ENCODE assay signal across 11 cellular contexts in genomic region chr3:106004137-106004600, GRCh38.
A peak's percentile ranks its signal among the peaks of the same experiment; 100 is the strongest.
DNase-seq lines count a peak whose midpoint lies in the region; ATAC-seq and TF ChIP-seq lines count a peak whose summit lies in the region.
"Had no signal": no experiment of that assay in that cellular context is flagged by ENCODE, and none has a peak within 500 bp of the region (broad histone marks: within the 10 kb centered on the region; RNA-seq: fewer than 3 reads in every experiment).

No MANE protein-coding gene starts in this region.

- H3K27me3 ChIP-seq in fibroblast of lung (ENCODE audit: control insufficient read depth, insufficient read depth, low read length) = no peaks in the 10 kb centered on the region
- H3K27me3 ChIP-seq: dorsolateral prefrontal cortex had no signal

- H3K4me2 ChIP-seq in fibroblast of lung (ENCODE audit: extremely low read depth, insufficient read depth, low read length) = peak overlapping the region; percentile 87

- peak overlapping the region; percentile 72 for H3K27ac ChIP-seq in fibroblast of lung (ENCODE audit: insufficient read depth, low read length)
- H3K27ac ChIP-seq: dorsolateral prefrontal cortex had no signal

- intact Hi-C loops in sciatic nerve (cut with DNase I) = no loop called here

- H3K9me3 ChIP-seq in fibroblast of lung (ENCODE audit: control insufficient read depth, insufficient read depth, low read depth, low read length) = no peaks in the 10 kb centered on the region

- H3K36me3 ChIP-seq in fibroblast of lung (ENCODE audit: control insufficient read depth, insufficient read depth, low read length) = no peaks in the 10 kb centered on the region

- no peaks in the 10 kb centered on the region for H4K20me1 ChIP-seq in fibroblast of lung (ENCODE audit: control insufficient read depth, extremely low read depth, insufficient read depth, low read length)

- H3K4me1 ChIP-seq in fibroblast of lung (ENCODE audit: control insufficient read depth, extremely low read depth, insufficient read depth, low read length) = peaks cover 4% of the 10 kb centered on the region

- H2AFZ ChIP-seq in fibroblast of lung (ENCODE audit: low read length) = peak overlapping the region; percentile 1

- peak overlapping the region; percentile 5 for H3K9ac ChIP-seq in fibroblast of lung (ENCODE audit: insufficient read depth, low read length)

- TF ChIP-seq CTCF in WI38 (IDR thresholded peaks at IDR 0.05; ENCODE audit: low read depth, low read length) = no peak
- no peak for TF ChIP-seq CTCF in fibroblast of lung (conservative IDR thresholded peaks at IDR 0.05 in 1 of 2, IDR thresholded peaks at IDR 0.05 in 1 of 2; ENCODE audit: low read depth in 1 of 2, low read length in 2 of 2)

- ATAC-seq in sciatic nerve = peak; percentile 82
- no peak for ATAC-seq in HG03045 (IDR thresholded peaks at IDR 0.05; ENCODE audit: unreplicated experiment)

- DNase-seq in H4 (ENCODE audit: low spot score) (peak; percentile 32), fibroblast of lung (ENCODE audit: low read depth in 2 of 2) (peak; percentile 91), sciatic nerve (ENCODE audit: low spot score) (no peak), medulla oblongata (ENCODE audit: extremely low spot score) (no peak), SHP77 (lab: John Stamatoyannopoulos, UW) (no peak), cerebellar nuclear complex (lab: John Stamatoyannopoulos, UW) (no peak)
- DNase-seq: dorsolateral prefrontal cortex, naive B cell, NCI-H1436 had no signal

- H3K4me3 ChIP-seq in WI38 (ENCODE audit: low read depth, low read length) (peak overlapping the region; percentile 52), fibroblast of lung (replicated peaks in 1 of 4; ENCODE audit: control extremely low read depth in 1 of 4, insufficient read depth in 1 of 4, low read depth in 3 of 4, low read length in 4 of 4) (peak overlapping the region; percentile 14 to 49 (median 36))

- H3K79me2 ChIP-seq in fibroblast of lung (ENCODE audit: control insufficient read depth, insufficient read depth, low read length) = no peaks in the 10 kb centered on the region

Comparison
In these comparisons a context has a peak if more than half of its experiments do, and no peak if none do; other contexts are left out.
1. DNase-seq: peak in H4 (single experiment) and fibroblast of lung (2 of 2); none in sciatic nerve (single experiment), medulla oblongata (single experiment), SHP77 (0 of 2) and cerebellar nuclear complex (0 of 2).